1 cellular context compared by ENCODE assay signal in the genomic region with DNA sequence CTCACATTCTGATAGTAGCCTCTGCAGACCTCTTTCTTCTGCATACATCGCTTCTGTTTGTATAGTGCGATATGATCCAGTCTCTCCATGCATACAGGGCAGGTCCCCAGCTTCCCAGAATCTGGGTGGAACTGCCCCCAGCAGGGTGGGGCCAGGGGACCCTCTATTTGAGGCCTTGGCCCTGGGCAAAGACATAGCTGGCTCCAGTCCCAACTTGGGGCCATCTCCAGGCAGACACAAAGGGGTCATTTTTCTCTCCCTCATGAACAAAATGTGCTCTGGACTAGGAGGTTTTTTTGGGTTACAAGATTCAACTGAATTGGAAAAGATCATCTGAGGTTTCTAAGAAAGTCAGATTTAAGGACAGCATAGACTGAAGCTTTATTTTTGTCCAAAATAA.
TF ChIP-seq lines count a peak whose summit lies in the region.

No MANE protein-coding gene starts in this region.

TF ChIP-seq in HepG2, 621 proteins besides CTCF, POLR2A, EP300 and RAD21:
- TF ChIP-seq, protein P1, sequence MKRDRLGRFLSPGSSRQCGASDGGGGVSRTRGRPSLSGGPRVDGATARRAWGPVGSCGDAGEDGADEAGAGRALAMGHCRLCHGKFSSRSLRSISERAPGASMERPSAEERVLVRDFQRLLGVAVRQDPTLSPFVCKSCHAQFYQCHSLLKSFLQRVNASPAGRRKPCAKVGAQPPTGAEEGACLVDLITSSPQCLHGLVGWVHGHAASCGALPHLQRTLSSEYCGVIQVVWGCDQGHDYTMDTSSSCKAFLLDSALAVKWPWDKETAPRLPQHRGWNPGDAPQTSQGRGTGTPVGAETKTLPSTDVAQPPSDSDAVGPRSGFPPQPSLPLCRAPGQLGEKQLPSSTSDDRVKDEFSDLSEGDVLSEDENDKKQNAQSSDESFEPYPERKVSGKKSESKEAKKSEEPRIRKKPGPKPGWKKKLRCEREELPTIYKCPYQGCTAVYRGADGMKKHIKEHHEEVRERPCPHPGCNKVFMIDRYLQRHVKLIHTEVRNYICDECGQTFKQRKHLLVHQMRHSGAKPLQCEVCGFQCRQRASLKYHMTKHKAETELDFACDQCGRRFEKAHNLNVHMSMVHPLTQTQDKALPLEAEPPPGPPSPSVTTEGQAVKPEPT (CRISPR knock-in tag; IDR thresholded peaks at IDR 0.05; ENCODE audit: low read depth), result no peak
- TF ChIP-seq, protein P2, sequence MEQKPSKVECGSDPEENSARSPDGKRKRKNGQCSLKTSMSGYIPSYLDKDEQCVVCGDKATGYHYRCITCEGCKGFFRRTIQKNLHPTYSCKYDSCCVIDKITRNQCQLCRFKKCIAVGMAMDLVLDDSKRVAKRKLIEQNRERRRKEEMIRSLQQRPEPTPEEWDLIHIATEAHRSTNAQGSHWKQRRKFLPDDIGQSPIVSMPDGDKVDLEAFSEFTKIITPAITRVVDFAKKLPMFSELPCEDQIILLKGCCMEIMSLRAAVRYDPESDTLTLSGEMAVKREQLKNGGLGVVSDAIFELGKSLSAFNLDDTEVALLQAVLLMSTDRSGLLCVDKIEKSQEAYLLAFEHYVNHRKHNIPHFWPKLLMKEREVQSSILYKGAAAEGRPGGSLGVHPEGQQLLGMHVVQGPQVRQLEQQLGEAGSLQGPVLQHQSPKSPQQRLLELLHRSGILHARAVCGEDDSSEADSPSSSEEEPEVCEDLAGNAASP (CRISPR knock-in tag; IDR thresholded peaks at IDR 0.05; ENCODE audit: borderline replicate concordance), result peak; percentile 73; the same call in 1 of the 2 replicates
- 0 out of 2 replicates have a peak, but pooled peaks have one; percentile 18 for TF ChIP-seq GATAD2A (CRISPR knock-in tag; IDR thresholded peaks at IDR 0.05)
- TF ChIP-seq, protein P3, sequence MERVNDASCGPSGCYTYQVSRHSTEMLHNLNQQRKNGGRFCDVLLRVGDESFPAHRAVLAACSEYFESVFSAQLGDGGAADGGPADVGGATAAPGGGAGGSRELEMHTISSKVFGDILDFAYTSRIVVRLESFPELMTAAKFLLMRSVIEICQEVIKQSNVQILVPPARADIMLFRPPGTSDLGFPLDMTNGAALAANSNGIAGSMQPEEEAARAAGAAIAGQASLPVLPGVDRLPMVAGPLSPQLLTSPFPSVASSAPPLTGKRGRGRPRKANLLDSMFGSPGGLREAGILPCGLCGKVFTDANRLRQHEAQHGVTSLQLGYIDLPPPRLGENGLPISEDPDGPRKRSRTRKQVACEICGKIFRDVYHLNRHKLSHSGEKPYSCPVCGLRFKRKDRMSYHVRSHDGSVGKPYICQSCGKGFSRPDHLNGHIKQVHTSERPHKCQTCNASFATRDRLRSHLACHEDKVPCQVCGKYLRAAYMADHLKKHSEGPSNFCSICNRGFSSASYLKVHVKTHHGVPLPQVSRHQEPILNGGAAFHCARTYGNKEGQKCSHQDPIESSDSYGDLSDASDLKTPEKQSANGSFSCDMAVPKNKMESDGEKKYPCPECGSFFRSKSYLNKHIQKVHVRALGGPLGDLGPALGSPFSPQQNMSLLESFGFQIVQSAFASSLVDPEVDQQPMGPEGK (CRISPR knock-in tag; IDR thresholded peaks at IDR 0.05), result peak; percentile 74; the same call in 1 of the 2 replicates
- no peak for TF ChIP-seq SOX6 (IDR thresholded peaks at IDR 0.05)
- peak; percentile 57; the same call in 1 of the 2 replicates for TF ChIP-seq SOX6 (CRISPR knock-in tag; IDR thresholded peaks at IDR 0.05)
- no peak for TF ChIP-seq SOX13 (IDR thresholded peaks at IDR 0.05)
- TF ChIP-seq SOX13 (CRISPR knock-in tag; conservative IDR thresholded peaks at IDR 0.05 in 1 of 2, IDR thresholded peaks at IDR 0.05 in 1 of 2), result peak in 1 of 2 experiments; percentile 58; a peak in 1 of 4 replicates
- TF ChIP-seq BCL6 (CRISPR knock-in tag; IDR thresholded peaks at IDR 0.05), result peak; percentile 19; the same call in 1 of the 2 replicates
- TF ChIP-seq, protein P4, sequence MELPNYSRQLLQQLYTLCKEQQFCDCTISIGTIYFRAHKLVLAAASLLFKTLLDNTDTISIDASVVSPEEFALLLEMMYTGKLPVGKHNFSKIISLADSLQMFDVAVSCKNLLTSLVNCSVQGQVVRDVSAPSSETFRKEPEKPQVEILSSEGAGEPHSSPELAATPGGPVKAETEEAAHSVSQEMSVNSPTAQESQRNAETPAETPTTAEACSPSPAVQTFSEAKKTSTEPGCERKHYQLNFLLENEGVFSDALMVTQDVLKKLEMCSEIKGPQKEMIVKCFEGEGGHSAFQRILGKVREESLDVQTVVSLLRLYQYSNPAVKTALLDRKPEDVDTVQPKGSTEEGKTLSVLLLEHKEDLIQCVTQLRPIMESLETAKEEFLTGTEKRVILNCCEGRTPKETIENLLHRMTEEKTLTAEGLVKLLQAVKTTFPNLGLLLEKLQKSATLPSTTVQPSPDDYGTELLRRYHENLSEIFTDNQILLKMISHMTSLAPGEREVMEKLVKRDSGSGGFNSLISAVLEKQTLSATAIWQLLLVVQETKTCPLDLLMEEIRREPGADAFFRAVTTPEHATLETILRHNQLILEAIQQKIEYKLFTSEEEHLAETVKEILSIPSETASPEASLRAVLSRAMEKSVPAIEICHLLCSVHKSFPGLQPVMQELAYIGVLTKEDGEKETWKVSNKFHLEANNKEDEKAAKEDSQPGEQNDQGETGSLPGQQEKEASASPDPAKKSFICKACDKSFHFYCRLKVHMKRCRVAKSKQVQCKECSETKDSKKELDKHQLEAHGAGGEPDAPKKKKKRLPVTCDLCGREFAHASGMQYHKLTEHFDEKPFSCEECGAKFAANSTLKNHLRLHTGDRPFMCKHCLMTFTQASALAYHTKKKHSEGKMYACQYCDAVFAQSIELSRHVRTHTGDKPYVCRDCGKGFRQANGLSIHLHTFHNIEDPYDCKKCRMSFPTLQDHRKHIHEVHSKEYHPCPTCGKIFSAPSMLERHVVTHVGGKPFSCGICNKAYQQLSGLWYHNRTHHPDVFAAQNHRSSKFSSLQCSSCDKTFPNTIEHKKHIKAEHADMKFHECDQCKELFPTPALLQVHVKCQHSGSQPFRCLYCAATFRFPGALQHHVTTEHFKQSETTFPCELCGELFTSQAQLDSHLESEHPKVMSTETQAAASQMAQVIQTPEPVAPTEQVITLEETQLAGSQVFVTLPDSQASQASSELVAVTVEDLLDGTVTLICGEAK (IDR thresholded peaks at IDR 0.05), result no peak
- TF ChIP-seq, protein P4 (CRISPR knock-in tag; IDR thresholded peaks at IDR 0.05), result no peak
- no peak for TF ChIP-seq ZNF598 (CRISPR knock-in tag; IDR thresholded peaks at IDR 0.05; ENCODE audit: borderline replicate concordance)
- TF ChIP-seq, protein P5, sequence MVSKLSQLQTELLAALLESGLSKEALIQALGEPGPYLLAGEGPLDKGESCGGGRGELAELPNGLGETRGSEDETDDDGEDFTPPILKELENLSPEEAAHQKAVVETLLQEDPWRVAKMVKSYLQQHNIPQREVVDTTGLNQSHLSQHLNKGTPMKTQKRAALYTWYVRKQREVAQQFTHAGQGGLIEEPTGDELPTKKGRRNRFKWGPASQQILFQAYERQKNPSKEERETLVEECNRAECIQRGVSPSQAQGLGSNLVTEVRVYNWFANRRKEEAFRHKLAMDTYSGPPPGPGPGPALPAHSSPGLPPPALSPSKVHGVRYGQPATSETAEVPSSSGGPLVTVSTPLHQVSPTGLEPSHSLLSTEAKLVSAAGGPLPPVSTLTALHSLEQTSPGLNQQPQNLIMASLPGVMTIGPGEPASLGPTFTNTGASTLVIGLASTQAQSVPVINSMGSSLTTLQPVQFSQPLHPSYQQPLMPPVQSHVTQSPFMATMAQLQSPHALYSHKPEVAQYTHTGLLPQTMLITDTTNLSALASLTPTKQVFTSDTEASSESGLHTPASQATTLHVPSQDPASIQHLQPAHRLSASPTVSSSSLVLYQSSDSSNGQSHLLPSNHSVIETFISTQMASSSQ (IDR thresholded peaks at IDR 0.05; ENCODE audit: low read depth), result no peak
- TF ChIP-seq, protein P5 (CRISPR knock-in tag; IDR thresholded peaks at IDR 0.05; ENCODE audit: borderline replicate concordance), result 0 out of 2 replicates have a peak, but pooled peaks have one; percentile 38
- 0 out of 2 replicates have a peak, but pooled peaks have one; percentile 21 for TF ChIP-seq NCOA2 (CRISPR knock-in tag; IDR thresholded peaks at IDR 0.05)
TF ChIP-seq in HepG2: peak in this region for 8.
